In genomic region chr22:43811777-43812148, GRCh38 we compare ENCODE assay signal across 9 cellular contexts. TPM values are rescaled to one million over a fixed set of nuclear protein-coding genes. Genes with fewer than 3 reads are reported as not detected.
A peak's percentile ranks its signal among the peaks of the same experiment; 100 is the strongest.
DNase-seq lines count a peak whose midpoint lies in the region; ATAC-seq and TF ChIP-seq lines count a peak whose summit lies in the region.
"Had no signal": no experiment of that assay in that cellular context is flagged by ENCODE, and none has a peak within 500 bp of the region (broad histone marks: within the 10 kb centered on the region; RNA-seq: fewer than 3 reads in every experiment).

No MANE protein-coding gene starts in this region.

- H3K27me3 ChIP-seq in esophagus muscularis mucosa: no peaks in the 10 kb centered on the region

- no peaks in the 10 kb centered on the region for H3K36me3 ChIP-seq in esophagus muscularis mucosa

- H3K4me3 ChIP-seq in esophagus muscularis mucosa: peak overlapping the region; percentile 78 to 95 (median 89)

- peak overlapping the region; percentile 72 to 88 (median 78) for H3K27ac ChIP-seq in esophagus muscularis mucosa (replicated peaks in 1 of 4)

- H3K4me1 ChIP-seq in esophagus muscularis mucosa: peaks cover 14 to 23% (median 19%) of the 10 kb centered on the region in 4 donors

- intact Hi-C loops in esophagus muscularis mucosa (cut with DNase I): loop anchor here (10.0 kb wide), 1 partner anchor 143 kb away; the partner anchor contains the start of gene SAMM50

- H3K9me3 ChIP-seq in esophagus muscularis mucosa: no peaks in the 10 kb centered on the region

- ATAC-seq in HG02610 (IDR thresholded peaks at IDR 0.05; ENCODE audit: unreplicated experiment) (peak; percentile 10), SK-N-SH treated with all-trans-retinoic acid at 6 μM for 48 hours (peak; percentile 62), omental fat pad (ENCODE audit: low FRiP score) (peak; percentile 42), GM21529 (IDR thresholded peaks at IDR 0.05; ENCODE audit: unreplicated experiment) (no peak), HG03521 (IDR thresholded peaks at IDR 0.05; ENCODE audit: unreplicated experiment) (no peak)

- TF ChIP-seq CTCF in esophagus muscularis mucosa (IDR thresholded peaks at IDR 0.05): no peak
- TF ChIP-seq CTCF in omental fat pad (IDR thresholded peaks at IDR 0.05): no peak

- no peak for TF ChIP-seq POLR2A in esophagus muscularis mucosa (IDR thresholded peaks at IDR 0.05; ENCODE audit: low read depth)

- TF ChIP-seq EP300 in esophagus muscularis mucosa (IDR thresholded peaks at IDR 0.05): no peak

- DNase-seq in COR-L47 (lab: John Stamatoyannopoulos, UW) (peak; percentile 21), esophagus muscularis mucosa (ENCODE audit: extremely low spot score) (peak; percentile 86), omental fat pad (ENCODE audit: low spot score) (no peak), SKM-1 treated with dmso at 0.1 percent for 144 hours (lab: John Stamatoyannopoulos, UW; ENCODE audit: unreplicated experiment) (no peak)

- WGBS in esophagus muscularis mucosa: under 1% methylated on average over 16 of the region's 21 CpGs

TF ChIP-seq in SK-N-SH treated with all-trans-retinoic acid at 6 μM for 48 hours, 23 proteins besides CTCF, POLR2A, EP300 and RAD21:
- TF ChIP-seq ZNF70 (CRISPR knock-in tag; IDR thresholded peaks at IDR 0.05): no peak
- no peak for TF ChIP-seq ARNTL (CRISPR knock-in tag; IDR thresholded peaks at IDR 0.05; ENCODE audit: borderline replicate concordance, low read depth)
- TF ChIP-seq, protein P1, sequence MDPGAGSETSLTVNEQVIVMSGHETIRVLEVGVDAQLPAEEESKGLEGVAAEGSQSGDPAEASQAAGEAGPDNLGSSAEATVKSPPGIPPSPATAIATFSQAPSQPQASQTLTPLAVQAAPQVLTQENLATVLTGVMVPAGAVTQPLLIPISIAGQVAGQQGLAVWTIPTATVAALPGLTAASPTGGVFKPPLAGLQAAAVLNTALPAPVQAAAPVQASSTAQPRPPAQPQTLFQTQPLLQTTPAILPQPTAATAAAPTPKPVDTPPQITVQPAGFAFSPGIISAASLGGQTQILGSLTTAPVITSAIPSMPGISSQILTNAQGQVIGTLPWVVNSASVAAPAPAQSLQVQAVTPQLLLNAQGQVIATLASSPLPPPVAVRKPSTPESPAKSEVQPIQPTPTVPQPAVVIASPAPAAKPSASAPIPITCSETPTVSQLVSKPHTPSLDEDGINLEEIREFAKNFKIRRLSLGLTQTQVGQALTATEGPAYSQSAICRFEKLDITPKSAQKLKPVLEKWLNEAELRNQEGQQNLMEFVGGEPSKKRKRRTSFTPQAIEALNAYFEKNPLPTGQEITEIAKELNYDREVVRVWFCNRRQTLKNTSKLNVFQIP (CRISPR knock-in tag; IDR thresholded peaks at IDR 0.05; ENCODE audit: borderline replicate concordance, low read depth): no peak
- TF ChIP-seq ZC3H10 (CRISPR knock-in tag; IDR thresholded peaks at IDR 0.05): no peak
- no peak for TF ChIP-seq TOX (CRISPR knock-in tag; IDR thresholded peaks at IDR 0.05; ENCODE audit: borderline replicate concordance)
- no peak for TF ChIP-seq SNAI2 (CRISPR knock-in tag; IDR thresholded peaks at IDR 0.05)
- no peak for TF ChIP-seq GLIS3 (CRISPR knock-in tag; IDR thresholded peaks at IDR 0.05)
- TF ChIP-seq OSR1 (CRISPR knock-in tag; IDR thresholded peaks at IDR 0.05): no peak
- TF ChIP-seq ZFP3 (CRISPR knock-in tag; IDR thresholded peaks at IDR 0.05): no peak

RNA-seq across cellular contexts. Expression of gene EFCAB6, which starts 0.3 kb away (rescaled TPM):
- total RNA-seq in esophagus muscularis mucosa (1 to 10 TPM; 1.2 to 4.0 (median 3.0) TPM), omental fat pad (1 to 10 TPM in 3 of 4 donors, under 1 TPM in 1; 0.48 to 3.2 (median 1.9) TPM)

RNA-seq across cellular contexts. Expression of gene SULT4A1, which starts 50.5 kb away (rescaled TPM):
- 1 to 10 TPM; 1.0 to 1.3 (median 1.3) TPM for total RNA-seq in esophagus muscularis mucosa
- under 1 TPM in 2 of 4 donors, not detected in 2; 0.25 to 0.46 TPM for total RNA-seq in omental fat pad
- total RNA-seq: RPMI7951 had no signal

Comparison
In these comparisons a context has a peak if more than half of its experiments do, and no peak if none do; other contexts are left out.
1. DNase-seq: peak in COR-L47 (single experiment) and esophagus muscularis mucosa (single experiment); none in omental fat pad (single experiment) and SKM-1 treated with dmso at 0.1 percent for 144 hours (single experiment).
2. ATAC-seq: peak in HG02610 (single experiment), SK-N-SH treated with all-trans-retinoic acid at 6 μM for 48 hours (single experiment) and omental fat pad (single experiment); none in GM21529 (single experiment) and HG03521 (single experiment).